10 cellular contexts compared by ENCODE assay signal in the genomic region with DNA sequence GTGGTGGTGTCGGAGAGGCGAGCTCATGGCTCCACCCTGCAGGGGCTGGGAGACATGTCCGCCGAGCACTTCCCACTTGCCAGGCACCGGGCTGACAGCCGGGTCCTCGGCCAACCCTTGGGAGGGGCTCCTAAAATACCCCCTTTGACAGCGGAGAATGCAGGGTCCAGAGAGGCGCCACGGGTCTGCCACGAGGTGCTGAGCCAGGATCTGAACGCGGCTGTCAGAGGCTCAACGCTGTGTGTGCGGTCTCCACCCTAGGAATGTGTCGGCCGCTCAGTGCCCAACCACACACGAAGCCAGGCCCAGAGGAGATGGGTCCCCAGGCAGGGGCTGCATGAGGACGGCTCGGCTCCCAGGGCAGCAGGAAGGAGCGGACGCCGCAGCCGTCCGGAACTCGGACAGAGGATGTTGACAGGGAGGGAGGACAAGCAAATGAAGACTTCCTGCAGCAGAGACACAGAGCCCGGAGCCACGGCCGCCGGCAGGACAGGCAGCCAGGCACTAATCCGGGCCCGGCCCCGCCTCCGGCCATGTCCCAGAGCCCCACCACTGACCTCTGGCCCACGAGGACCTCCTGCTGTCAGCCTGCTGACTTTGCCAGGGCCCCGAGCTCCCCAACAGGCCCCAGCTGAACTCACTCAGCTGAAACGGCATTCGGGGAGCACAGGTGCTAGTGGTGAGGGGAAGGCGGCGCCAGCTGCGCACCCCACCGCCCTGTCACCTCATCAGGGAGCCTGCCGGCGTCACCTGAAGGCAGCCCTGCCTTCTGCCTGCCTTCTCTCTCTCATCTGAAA. TPM values are rescaled to one million over a fixed set of nuclear protein-coding genes. Genes with fewer than 3 reads are reported as not detected.
DNase-seq lines count a peak whose midpoint lies in the region; ATAC-seq and TF ChIP-seq lines count a peak whose summit lies in the region.
"Had no signal": no experiment of that assay in that cellular context is flagged by ENCODE, and none has a peak within 500 bp of the region (broad histone marks: within the 10 kb centered on the region; RNA-seq: fewer than 3 reads in every experiment).

No MANE protein-coding gene starts in this region.

- ATAC-seq in HG02798 (IDR thresholded peaks at IDR 0.05; ENCODE audit: poor library complexity, unreplicated experiment) (peak; percentile 47), mucosa of descending colon (peak; percentile 41), GM21786 (IDR thresholded peaks at IDR 0.05; ENCODE audit: unreplicated experiment) (no peak)

- no peak for TF ChIP-seq CTCF in mucosa of descending colon (IDR thresholded peaks at IDR 0.05)

- H3K4me1 Mint-ChIP-seq in dendritic cell treated with granulocyte-macrophage colony-stimulating factor and Interleukin-4, amounts not matched to agents 40 ng/mL and 50 ng/mL, for 4 days (ENCODE audit: low read depth) = peaks cover 34% of the 10 kb centered on the region

- no peaks in the 10 kb centered on the region for H3K9me3 ChIP-seq in mucosa of descending colon

- no peaks in the 10 kb centered on the region for H3K9me3 Mint-ChIP-seq in dendritic cell treated with granulocyte-macrophage colony-stimulating factor and Interleukin-4, amounts not matched to agents 40 ng/mL and 50 ng/mL, for 4 days
- H3K9me3 Mint-ChIP-seq: CD4-positive, alpha-beta T cell had no signal

- DNase-seq in Ammon's horn (ENCODE audit: low spot score) (peak; percentile 30), mucosa of descending colon (peak in 2 of 3 donors; percentile 35 to 59), globus pallidus (ENCODE audit: low spot score) (no peak), cerebellar nuclear complex (lab: John Stamatoyannopoulos, UW) (no peak), DMS53 (lab: John Stamatoyannopoulos, UW) (no peak)
- DNase-seq: CD4-positive, alpha-beta T cell had no signal

- H3K4me3 ChIP-seq in mucosa of descending colon = no peak overlapping the region

- H3K4me1 ChIP-seq in mucosa of descending colon (ENCODE audit: low read depth) = peaks cover 2% of the 10 kb centered on the region

- no peaks in the 10 kb centered on the region for H3K36me3 ChIP-seq in mucosa of descending colon (ENCODE audit: low read depth)

- peak overlapping the region; percentile 26 for H3K27ac Mint-ChIP-seq in dendritic cell treated with granulocyte-macrophage colony-stimulating factor and Interleukin-4, amounts not matched to agents 40 ng/mL and 50 ng/mL, for 4 days
- H3K27ac Mint-ChIP-seq: CD4-positive, alpha-beta T cell; progenitor cell of endocrine pancreas had no signal

- peaks cover 24% of the 10 kb centered on the region for H3K36me3 Mint-ChIP-seq in dendritic cell treated with granulocyte-macrophage colony-stimulating factor and Interleukin-4, amounts not matched to agents 40 ng/mL and 50 ng/mL, for 4 days (ENCODE audit: low read depth)

- no peak overlapping the region for H3K4me3 Mint-ChIP-seq in dendritic cell treated with granulocyte-macrophage colony-stimulating factor and Interleukin-4, amounts not matched to agents 40 ng/mL and 50 ng/mL, for 4 days
- H3K4me3 Mint-ChIP-seq: CD4-positive, alpha-beta T cell had no signal

- intact Hi-C loops in dendritic cell treated with granulocyte-macrophage colony-stimulating factor and Interleukin-4, amounts not matched to agents 40 ng/mL and 50 ng/mL, for 4 days (cut with micrococcal nuclease) = no loop called here
- intact Hi-C loops in mucosa of descending colon (cut with DNase I, micrococcal nuclease) = no loop called here

- H3K27me3 Mint-ChIP-seq in dendritic cell treated with granulocyte-macrophage colony-stimulating factor and Interleukin-4, amounts not matched to agents 40 ng/mL and 50 ng/mL, for 4 days = peaks cover 13% of the 10 kb centered on the region
- H3K27me3 Mint-ChIP-seq: CD4-positive, alpha-beta T cell; progenitor cell of endocrine pancreas had no signal

RNA-seq across cellular contexts. Expression of gene VAV2, which starts 12.8 kb away (rescaled TPM):
- total RNA-seq in mucosa of descending colon = 10 to 100 TPM; 29.4 to 34.8 (median 34.5) TPM

RNA-seq across cellular contexts. Expression of gene BRD3OS, which starts 46.0 kb away (rescaled TPM):
- total RNA-seq in mucosa of descending colon = 10 to 100 TPM in 1 of 3 donors, 1 to 10 TPM in 2; 3.6 to 17.6 (median 4.9) TPM

Comparison
In these comparisons a context has a peak if more than half of its experiments do, and no peak if none do; other contexts are left out.
1. DNase-seq: peak in Ammon's horn (single experiment) and mucosa of descending colon (2 of 3); none in globus pallidus (single experiment), cerebellar nuclear complex (0 of 2) and DMS53 (single experiment).